6 cellular contexts compared by ENCODE assay signal in the genomic region with DNA sequence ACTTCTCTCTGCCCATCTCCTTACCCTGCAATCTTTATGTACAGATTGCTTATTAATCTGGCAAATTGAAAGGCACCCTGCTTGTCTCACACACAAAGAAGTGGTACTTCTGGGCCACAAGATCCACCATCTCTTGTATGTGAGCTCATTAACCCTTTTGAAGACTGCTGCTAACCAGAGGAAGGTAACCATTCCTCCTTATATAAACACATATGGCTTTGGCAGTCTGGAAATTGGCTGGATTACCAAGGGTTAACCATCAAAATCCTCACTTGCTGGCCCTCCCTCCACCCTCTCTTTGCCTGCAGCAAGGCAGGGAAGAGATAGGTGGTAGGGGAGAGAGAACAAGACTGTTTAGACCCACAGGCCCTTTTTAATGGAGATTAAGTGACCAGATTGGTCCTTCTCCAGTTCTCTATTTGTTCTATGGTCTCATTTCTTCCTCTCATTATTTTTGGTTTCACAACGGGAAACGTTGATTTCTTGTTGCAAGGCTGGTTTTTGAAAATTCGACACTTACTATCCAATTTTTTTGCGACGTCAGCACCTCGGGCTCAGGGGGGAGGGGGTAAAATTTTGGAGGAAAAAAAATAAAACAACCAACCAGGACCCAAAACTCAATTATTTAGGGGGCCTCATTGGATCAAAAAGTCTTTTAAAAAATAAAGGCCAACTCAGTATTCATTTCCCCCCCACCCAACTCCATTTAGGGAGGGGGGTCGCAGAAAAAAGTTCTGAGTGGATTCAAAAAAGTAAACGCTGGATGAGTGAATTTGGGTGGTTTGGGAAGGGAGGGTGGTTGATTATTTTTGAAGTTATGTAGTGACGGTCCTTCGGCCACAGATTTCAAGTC. TPM values are rescaled to one million over a fixed set of nuclear protein-coding genes. Genes with fewer than 3 reads are reported as not detected.
A peak's percentile ranks its signal among the peaks of the same experiment; 100 is the strongest.
DNase-seq lines count a peak whose midpoint lies in the region; ATAC-seq and TF ChIP-seq lines count a peak whose summit lies in the region.

No MANE protein-coding gene starts in this region.

- peak overlapping the region; percentile 90 for H3K4me3 ChIP-seq in effector memory CD4-positive, alpha-beta T cell (ENCODE audit: insufficient read depth, low read depth, low read length, poor library complexity, severe bottlenecking)

- CTCF ChIA-PET in HEK293T (lab: Yijun Ruan, JAX) = interaction anchor here (0.7 kb wide), 1 partner anchor 163 kb away, joined by 3 read pairs; no protein-coding TSS in a partner anchor

- ATAC-seq in GM19351 (IDR thresholded peaks at IDR 0.05; ENCODE audit: unreplicated experiment) (no peak), HG02981 (IDR thresholded peaks at IDR 0.05; ENCODE audit: unreplicated experiment) (no peak)

- peak overlapping the region; percentile 97 for H3K27ac ChIP-seq in effector memory CD4-positive, alpha-beta T cell (ENCODE audit: insufficient read depth, low read length, poor library complexity, severe bottlenecking)

- no peaks in the 10 kb centered on the region for H3K9me3 ChIP-seq in effector memory CD4-positive, alpha-beta T cell (ENCODE audit: control insufficient read depth, low read length)

- peaks cover 19% of the 10 kb centered on the region for H3K36me3 ChIP-seq in effector memory CD4-positive, alpha-beta T cell (ENCODE audit: control insufficient read depth, insufficient read depth, low read length)

- H3K4me1 ChIP-seq in effector memory CD4-positive, alpha-beta T cell (ENCODE audit: control insufficient read depth, insufficient read depth, low read length, poor library complexity, severe bottlenecking) = peaks cover 11% of the 10 kb centered on the region

- no peak for DNase-seq in HEK293T (ENCODE audit: extremely low spot score)
- peak in 2 of 3 donors; percentile 25 to 34 for DNase-seq in effector memory CD4-positive, alpha-beta T cell
- peak; percentile 61 for DNase-seq in pons (ENCODE audit: low spot score)

- H3K27me3 ChIP-seq in effector memory CD4-positive, alpha-beta T cell (replicated peaks; ENCODE audit: control insufficient read depth, insufficient read depth, low read length, poor library complexity, severe bottlenecking) = no peaks in the 10 kb centered on the region

- POLR2A ChIA-PET in HEK293T (lab: Yijun Ruan, JAX) = interaction anchor here (0.6 to 4.8 kb wide), 34 partner anchors 8 to 885 kb away, joined by 3 to 90 read pairs (median 4); a partner anchor contains a TSS

TF ChIP-seq in HEK293T, 16 proteins besides CTCF, POLR2A, EP300 and RAD21:
- TF ChIP-seq ZNF384 (IDR thresholded peaks at IDR 0.05) (no peak), HDGF (IDR thresholded peaks at IDR 0.05; ENCODE audit: borderline replicate concordance) (no peak), NFRKB (IDR thresholded peaks at IDR 0.05) (0 out of 2 replicates have a peak, but pooled peaks have one; percentile 29), FOXK2 (IDR thresholded peaks at IDR 0.05) (0 out of 2 replicates have a peak, but pooled peaks have one; percentile 3)

TF ChIP-seq in PFSK-1, 5 proteins besides CTCF, POLR2A, EP300 and RAD21:
- TF ChIP-seq TAF1 (IDR thresholded peaks at IDR 0.05; ENCODE audit: borderline replicate concordance, insufficient read depth, low read length) (no peak), FOXP2 (optimal IDR thresholded peaks at IDR 0.05; ENCODE audit: borderline replicate concordance, extremely low read depth, extremely low read length, insufficient read depth) (no peak), SIN3A (IDR thresholded peaks at IDR 0.05; ENCODE audit: borderline replicate concordance, insufficient read depth, low read length) (0 out of 2 replicates have a peak, but pooled peaks have one; percentile 25)
- TF ChIP-seq, protein P1, sequence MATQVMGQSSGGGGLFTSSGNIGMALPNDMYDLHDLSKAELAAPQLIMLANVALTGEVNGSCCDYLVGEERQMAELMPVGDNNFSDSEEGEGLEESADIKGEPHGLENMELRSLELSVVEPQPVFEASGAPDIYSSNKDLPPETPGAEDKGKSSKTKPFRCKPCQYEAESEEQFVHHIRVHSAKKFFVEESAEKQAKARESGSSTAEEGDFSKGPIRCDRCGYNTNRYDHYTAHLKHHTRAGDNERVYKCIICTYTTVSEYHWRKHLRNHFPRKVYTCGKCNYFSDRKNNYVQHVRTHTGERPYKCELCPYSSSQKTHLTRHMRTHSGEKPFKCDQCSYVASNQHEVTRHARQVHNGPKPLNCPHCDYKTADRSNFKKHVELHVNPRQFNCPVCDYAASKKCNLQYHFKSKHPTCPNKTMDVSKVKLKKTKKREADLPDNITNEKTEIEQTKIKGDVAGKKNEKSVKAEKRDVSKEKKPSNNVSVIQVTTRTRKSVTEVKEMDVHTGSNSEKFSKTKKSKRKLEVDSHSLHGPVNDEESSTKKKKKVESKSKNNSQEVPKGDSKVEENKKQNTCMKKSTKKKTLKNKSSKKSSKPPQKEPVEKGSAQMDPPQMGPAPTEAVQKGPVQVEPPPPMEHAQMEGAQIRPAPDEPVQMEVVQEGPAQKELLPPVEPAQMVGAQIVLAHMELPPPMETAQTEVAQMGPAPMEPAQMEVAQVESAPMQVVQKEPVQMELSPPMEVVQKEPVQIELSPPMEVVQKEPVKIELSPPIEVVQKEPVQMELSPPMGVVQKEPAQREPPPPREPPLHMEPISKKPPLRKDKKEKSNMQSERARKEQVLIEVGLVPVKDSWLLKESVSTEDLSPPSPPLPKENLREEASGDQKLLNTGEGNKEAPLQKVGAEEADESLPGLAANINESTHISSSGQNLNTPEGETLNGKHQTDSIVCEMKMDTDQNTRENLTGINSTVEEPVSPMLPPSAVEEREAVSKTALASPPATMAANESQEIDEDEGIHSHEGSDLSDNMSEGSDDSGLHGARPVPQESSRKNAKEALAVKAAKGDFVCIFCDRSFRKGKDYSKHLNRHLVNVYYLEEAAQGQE (IDR thresholded peaks at IDR 0.05; ENCODE audit: insufficient read depth in 1 of 2, low read depth in 2 of 2, low read length in 2 of 2) = no peak

RNA-seq across cellular contexts. Expression of a gene that starts 0.9 kb away (rescaled TPM):
- 25.6 TPM for polyA plus RNA-seq in PFSK-1 (2012; ENCODE audit: insufficient read length, low read depth)

RNA-seq across cellular contexts. Expression of a gene that starts 1.5 kb away (rescaled TPM):
- polyA plus RNA-seq in PFSK-1 (2012; ENCODE audit: insufficient read length, low read depth) = 140 TPM

RNA-seq across cellular contexts. Expression of a gene that starts 10.5 kb away (rescaled TPM):
- polyA plus RNA-seq in PFSK-1 (2012; ENCODE audit: insufficient read length, low read depth) = 13.1 TPM

RNA-seq across cellular contexts. Expression of a gene that starts 30.7 kb away (rescaled TPM):
- polyA plus RNA-seq in PFSK-1 (2012; ENCODE audit: insufficient read length, low read depth) = 35.7 TPM

RNA-seq across cellular contexts. Expression of a gene that starts 44.9 kb away (rescaled TPM):
- 115 TPM for polyA plus RNA-seq in PFSK-1 (2012; ENCODE audit: insufficient read length, low read depth)
